In the genomic region with DNA sequence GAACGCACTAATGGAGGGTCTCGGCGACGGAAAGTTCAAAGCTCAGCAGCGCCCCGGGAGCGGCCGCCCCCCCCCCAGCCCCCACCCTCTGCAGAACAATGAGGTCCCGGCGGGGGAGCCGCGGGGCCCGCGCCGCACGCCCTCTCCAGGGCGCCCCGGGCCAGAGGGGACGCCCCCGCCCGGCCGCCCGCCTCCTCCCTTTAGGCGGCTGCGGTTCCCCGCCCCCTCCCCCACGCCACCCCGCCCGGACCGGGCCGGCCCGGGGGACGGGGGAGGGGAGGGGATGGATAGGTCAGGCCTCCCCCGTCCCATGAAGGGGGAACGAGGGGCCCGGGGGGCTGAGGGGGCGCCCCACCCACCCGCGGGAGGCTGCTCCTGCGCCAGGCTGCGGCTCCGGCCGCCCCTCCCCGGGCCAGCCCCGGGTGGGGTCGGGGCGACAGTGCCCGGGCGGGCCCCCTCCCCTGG, we compare ENCODE assay signal across 8 cellular contexts. TPM values are rescaled to one million over a fixed set of nuclear protein-coding genes. Genes with fewer than 3 reads are reported as not detected.
DNase-seq lines count a peak whose midpoint lies in the region; ATAC-seq and TF ChIP-seq lines count a peak whose summit lies in the region.

No MANE protein-coding gene starts in this region.

- H3K79me1 ChIP-seq in IMR-90 (ENCODE audit: low read depth in 1 of 2, low read length in 2 of 2), result no peaks in the 10 kb centered on the region; a peak in 1 of 4 replicates

- no peak overlapping the region for H4K5ac ChIP-seq in IMR-90 (ENCODE audit: low read depth, low read length)

- no TSS peak for BruUV-seq in IMR-90 (replicated peaks; lab: Mats Ljungman, UMichigan)

- no peak overlapping the region for H3K27ac Mint-ChIP-seq in naive B cell

- no peak for TF ChIP-seq RAD21 in IMR-90 (IDR thresholded peaks at IDR 0.05; ENCODE audit: low read length)

- 0 out of 2 replicates have a peak, but pooled peaks cover 3% of the 10 kb centered on the region for H3K9me1 ChIP-seq in IMR-90 (ENCODE audit: insufficient read depth, low read length)

- no peak for DNase-seq in BJ (ENCODE audit: low read depth)
- DNase-seq in IMR-90, result no peak
- no peak for DNase-seq in cardiac fibroblast (ENCODE audit: low read depth in 2 of 2)
- no peak for DNase-seq in naive B cell
- DNase-seq in AG08395 (ENCODE audit: low spot score), result no peak
- DNase-seq in SW480 (ENCODE audit: low spot score), result no peak

- peak overlapping the region in 1 of 8 donors; percentile 71 for H3K4me3 Mint-ChIP-seq in naive B cell

- H3K27ac ChIP-seq in IMR-90 (ENCODE audit: insufficient read depth, low read length), result no peak overlapping the region

- TF ChIP-seq POLR2A in IMR-90 (IDR thresholded peaks at IDR 0.05; ENCODE audit: low read depth, low read length), result no peak

- H3K27me3 ChIP-seq in BJ (ENCODE audit: control insufficient read depth, insufficient read depth, low read length) (peaks cover 9% of the 10 kb centered on the region), IMR-90 (ENCODE audit: control insufficient read depth, insufficient read depth, low read length) (peaks cover 26% of the 10 kb centered on the region)

- POLR2A ChIA-PET in BJ (lab: Charles Lee), result no interaction called here
- POLR2A ChIA-PET in IMR-90 (lab: Charles Lee; ENCODE audit: unreplicated experiment), result no interaction called here

- no peaks in the 10 kb centered on the region; the same call in 1 of the 2 replicates for H4K20me1 ChIP-seq in IMR-90 (ENCODE audit: insufficient read depth, low read length)

- ATAC-seq in IMR-90 (ENCODE audit: low read depth), result peak; percentile 21
- ATAC-seq in naive B cell (ENCODE audit: low read depth in 2 of 2), result peak; percentile 20 to 22
- ATAC-seq in GM21528 (IDR thresholded peaks at IDR 0.05; ENCODE audit: low FRiP score, unreplicated experiment), result no peak
- ATAC-seq in HG02885 (IDR thresholded peaks at IDR 0.05; ENCODE audit: poor library complexity, unreplicated experiment), result no peak

- H2BK5ac ChIP-seq in IMR-90 (ENCODE audit: low read depth, low read length, poor library complexity, severe bottlenecking), result no peak overlapping the region

- H3K36me3 Mint-ChIP-seq in naive B cell, result peaks cover 0 to 7% of the 10 kb centered on the region in 2 donors

- in situ Hi-C loops in IMR-90 (cut with MboI; ENCODE audit: low sequenced_read_pairs), result no loop called here

- H3K4me1 Mint-ChIP-seq in naive B cell, result peaks cover 30 to 34% (median 34%) of the 10 kb centered on the region in 3 donors

- intact Hi-C loops in IMR-90 (cut with micrococcal nuclease), result no loop called here

- CTCF ChIA-PET in BJ (lab: Yijun Ruan, JAX), result no interaction called here
- CTCF ChIA-PET in IMR-90 (lab: Yijun Ruan, JAX), result no interaction called here

- TF ChIP-seq CTCF in BJ (IDR thresholded peaks at IDR 0.05; ENCODE audit: insufficient read depth, low read depth, low read length) (no peak), IMR-90 (conservative IDR thresholded peaks at IDR 0.05; ENCODE audit: low read depth, low read length) (no peak), cardiac fibroblast (IDR thresholded peaks at IDR 0.05; ENCODE audit: low read depth, low read length) (no peak)

- no peaks in the 10 kb centered on the region for H3K9me3 ChIP-seq in IMR-90 (ENCODE audit: control insufficient read depth, insufficient read depth, low read length)

- 0% methylated on average over 1 of the region's 49 CpGs; no CpG with 5 or more reads in 1 of the 2 experiments for WGBS in IMR-90 (ENCODE audit: extremely low coverage in 2 of 2, insufficient read length in 1 of 2), 2 experiments

- no peak overlapping the region for H3K9ac ChIP-seq in IMR-90 (ENCODE audit: low read depth, low read length)

- no peak overlapping the region for H2BK20ac ChIP-seq in IMR-90 (ENCODE audit: low read depth, low read length)

- H3K4me1 ChIP-seq in IMR-90 (ENCODE audit: control insufficient read depth, insufficient read depth, low read length), result no peaks in the 10 kb centered on the region

- no peaks in the 10 kb centered on the region for H3K36me3 ChIP-seq in BJ (ENCODE audit: control insufficient read depth, insufficient read depth, low read length)
- no peaks in the 10 kb centered on the region for H3K36me3 ChIP-seq in IMR-90 (ENCODE audit: control insufficient read depth, insufficient read depth, low read length)

- H2AK9ac ChIP-seq in IMR-90 (replicated peaks; ENCODE audit: low read depth, low read length, poor library complexity), result no peak overlapping the region

- H3K27me3 Mint-ChIP-seq in naive B cell, result peaks cover 10 to 17% (median 11%) of the 10 kb centered on the region in 3 donors

- dilution Hi-C loops in IMR-90 (cut with HindIII; ENCODE audit: low sequenced_read_pairs, unreplicated experiment), result no loop called here

- H2BK120ac ChIP-seq in IMR-90 (ENCODE audit: low read depth, low read length), result no peak overlapping the region

- no peak overlapping the region for H3K23ac ChIP-seq in IMR-90 (ENCODE audit: low read depth, low read length)

- H2AFZ ChIP-seq in IMR-90 (replicated peaks; ENCODE audit: low read length, poor library complexity), result no peak overlapping the region

- no peak overlapping the region for H3K56ac ChIP-seq in IMR-90 (ENCODE audit: extremely low read depth, insufficient read depth, low read length)

- no peak overlapping the region for H3K18ac ChIP-seq in IMR-90 (ENCODE audit: low read depth, low read length)

- no peak overlapping the region for H2BK15ac ChIP-seq in IMR-90 (ENCODE audit: low read depth, low read length)

- no peaks in the 10 kb centered on the region for H3K9me3 Mint-ChIP-seq in naive B cell

- H3K4me3 ChIP-seq in BJ (ENCODE audit: low read depth, low read length), result peak overlapping the region; percentile 58
- H3K4me3 ChIP-seq in IMR-90 (ENCODE audit: insufficient read depth, low read depth, low read length), result peak overlapping the region; percentile 59
- peak overlapping the region; percentile 30 to 61 for H3K4me3 ChIP-seq in cardiac fibroblast (replicated peaks in 1 of 2; ENCODE audit: low read depth in 2 of 2, low read length in 2 of 2)

- H3K4ac ChIP-seq in IMR-90 (ENCODE audit: low read depth, low read length), result no peak overlapping the region

- H3K4me2 ChIP-seq in IMR-90 (ENCODE audit: low read depth, low read length), result no peak overlapping the region

- no peak overlapping the region for H4K8ac ChIP-seq in IMR-90 (ENCODE audit: low read depth in 2 of 2, low read length in 2 of 2)

- H4K91ac ChIP-seq in IMR-90 (ENCODE audit: insufficient read depth, low read depth, low read length), result no peak overlapping the region

- H3K14ac ChIP-seq in IMR-90 (replicated peaks; ENCODE audit: low read depth, low read length), result no peak overlapping the region

- H2AK5ac ChIP-seq in IMR-90 (ENCODE audit: low read depth, low read length), result no peak overlapping the region

TF ChIP-seq in IMR-90, 13 proteins besides CTCF, POLR2A, EP300 and RAD21:
- TF ChIP-seq MAZ (IDR thresholded peaks at IDR 0.05; ENCODE audit: borderline replicate concordance, low read depth, low read length) (no peak), ELK1 (IDR thresholded peaks at IDR 0.05; ENCODE audit: borderline replicate concordance, low read depth, low read length) (no peak), CHD1 (IDR thresholded peaks at IDR 0.05; ENCODE audit: low read depth, low read length) (no peak), FOS (IDR thresholded peaks at IDR 0.05; ENCODE audit: low read depth, low read length) (no peak), BHLHE40 (IDR thresholded peaks at IDR 0.05; ENCODE audit: low read depth, low read length) (no peak), MXI1 (IDR thresholded peaks at IDR 0.05; ENCODE audit: borderline replicate concordance, low read depth, low read length) (no peak), RFX5 (IDR thresholded peaks at IDR 0.05; ENCODE audit: low read depth, low read length) (no peak), CEBPB (IDR thresholded peaks at IDR 0.05; ENCODE audit: low read depth, low read length) (no peak), SMC3 (IDR thresholded peaks at IDR 0.05; ENCODE audit: low read depth, low read length) (no peak), MAFK (IDR thresholded peaks at IDR 0.05; ENCODE audit: low read depth, low read length) (no peak), RCOR1 (IDR thresholded peaks at IDR 0.05; ENCODE audit: insufficient replicate concordance, low read length) (no peak), NFE2L2 (IDR thresholded peaks at IDR 0.05; ENCODE audit: low read depth, low read length) (no peak), USF2 (IDR thresholded peaks at IDR 0.05; ENCODE audit: low read depth, low read length) (no peak)

RNA-seq across cellular contexts. Expression of gene NOL4L, which starts 1.5 kb away (rescaled TPM):
- polyA plus RNA-seq in BJ (2011; rRNA removed) (6.6 and 10.9 TPM in 2 replicates), IMR-90 (2012; rRNA removed) (13.3 and 16.6 TPM in 2 replicates), naive B cell (ENCODE audit: low read depth in 6 of 6) (1 to 10 TPM in 5 of 6 donors, not detected in 1; 1.3 to 4.2 (median 1.5) TPM)
- polyA minus RNA-seq in BJ (2011; rRNA and poly(A)+ RNA removed), result 8.2 and 12.8 TPM in 2 replicates
- total RNA-seq in IMR-90 (2012; rRNA removed), result 4.7 and 5.6 TPM in 2 replicates
- 11.4 and 18.6 TPM in 2 replicates for polyA plus RNA-seq in IMR-90 (2012; cell fraction: cytosol; rRNA removed)
- 34.9 and 65.6 TPM in 2 replicates for polyA plus RNA-seq in IMR-90 (2012; cell fraction: nucleus; rRNA removed; ENCODE audit: low replicate concordance)

Comparison
In these comparisons a context has a peak if more than half of its experiments do, and no peak if none do; other contexts are left out.
1. ATAC-seq: peak in IMR-90 (single experiment) and naive B cell (2 of 2); none in GM21528 (single experiment) and HG02885 (single experiment).
2. Peak in every context shown above with its lines, with median percentiles within 50 percentile points of each other: H3K4me3 ChIP-seq.